In the genomic region with DNA sequence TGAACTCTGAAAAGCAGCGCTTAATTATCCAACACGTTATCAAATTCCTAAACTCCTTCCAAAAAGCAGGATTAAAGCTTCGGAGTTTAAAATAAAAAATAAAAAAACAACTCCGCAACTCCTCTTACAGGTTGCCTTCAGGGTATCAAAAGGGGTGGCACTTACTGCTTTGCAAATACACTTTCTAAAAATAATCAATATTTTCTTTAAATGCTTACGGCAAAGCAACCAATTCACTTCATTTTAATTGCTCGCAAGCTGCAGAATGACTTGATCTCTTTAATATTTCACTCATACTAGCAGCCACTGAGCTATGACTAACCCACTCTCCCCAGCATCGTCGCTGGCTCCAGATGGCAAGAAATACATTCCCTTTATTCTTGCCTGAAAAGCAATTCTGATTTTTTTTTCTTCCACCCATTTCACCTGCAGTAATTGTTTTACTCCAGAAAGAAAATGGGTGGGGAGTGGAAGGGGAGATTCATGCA, we compare ENCODE assay signal across 9 cellular contexts. TPM values are rescaled to one million over a fixed set of nuclear protein-coding genes. Genes with fewer than 3 reads are reported as not detected.
A peak's percentile ranks its signal among the peaks of the same experiment; 100 is the strongest.
DNase-seq lines count a peak whose midpoint lies in the region; FAIRE-seq and TF ChIP-seq lines count a peak whose summit lies in the region.
"Had no signal": no experiment of that assay in that cellular context is flagged by ENCODE, and none has a peak within 500 bp of the region (broad histone marks: within the 10 kb centered on the region; RNA-seq: fewer than 3 reads in every experiment).

No MANE protein-coding gene starts in this region.

- no peaks in the 10 kb centered on the region for H3K36me3 ChIP-seq in HEK293 (ENCODE audit: control insufficient read depth in 2 of 2, insufficient read depth in 1 of 2, low read length in 2 of 2)
- no peaks in the 10 kb centered on the region for H3K36me3 ChIP-seq in thymus (ENCODE audit: control insufficient read depth, insufficient read depth)

- WGBS in thymus: 57% methylated on average over 8 of the region's 8 CpGs

- H3K4me3 ChIP-seq in HEK293 (ENCODE audit: low read depth, low read length) (peak overlapping the region; percentile 65), thymus (ENCODE audit: low read length) (peak overlapping the region; percentile 53)

- no peak for TF ChIP-seq CTCF in HEK293 (tag by site-specific recombination; IDR thresholded peaks at IDR 0.05)

- H3K27ac ChIP-seq in HEK293 (ENCODE audit: extremely low read depth, low read depth, low read length) (peak overlapping the region; percentile 74; the same call in 1 of the 2 replicates), thymus (ENCODE audit: low read depth) (no peak overlapping the region)

- peak; percentile 71 for FAIRE-seq in islet of Langerhans (lab: Jason Lieb, UNC)
- FAIRE-seq: GM18507 had no signal

- H3K9me3 ChIP-seq in HEK293 (ENCODE audit: control insufficient read depth, insufficient read depth, low read depth, low read length): no peaks in the 10 kb centered on the region
- H3K9me3 ChIP-seq in thymus (ENCODE audit: control insufficient read depth): no peaks in the 10 kb centered on the region

- H3K4me1 ChIP-seq in HEK293 (ENCODE audit: control insufficient read depth, insufficient read depth, low read length): peaks cover 7% of the 10 kb centered on the region
- H3K4me1 ChIP-seq in thymus (ENCODE audit: control insufficient read depth, insufficient read depth, low read length): peaks cover 11% of the 10 kb centered on the region

- CTCF ChIA-PET in HEK293 (lab: Yijun Ruan, JAX): interaction anchor here (0.6 to 1.0 kb wide), 3 partner anchors 19 to 1475 kb away, joined by 3 to 4 read pairs (median 3); no protein-coding TSS in a partner anchor

- H3K27me3 ChIP-seq in thymus (ENCODE audit: control insufficient read depth, insufficient read depth): peaks cover 11% of the 10 kb centered on the region

- POLR2A ChIA-PET in HEK293 (lab: Yijun Ruan, JAX): interaction anchor here (0.7 to 1.2 kb wide), 5 partner anchors 9 to 56 kb away, joined by 3 to 4 read pairs (median 3); no protein-coding TSS in a partner anchor

- DNase-seq in 8988T (peak; percentile 20), astrocyte of the hippocampus (ENCODE audit: low read depth, low spot score) (peak; percentile 64), SIG-M5 treated with dmso at 0.1 percent for 504 hours (lab: John Stamatoyannopoulos, UW; ENCODE audit: unreplicated experiment) (no peak)
- no peak for DNase-seq in activated naive CD4-positive, alpha-beta T cell treated with anti-CD3 and anti-CD28 coated beads, Interleukin-2, amount 50 U/mL, for 16 hours
- DNase-seq in stimulated activated CD4-positive, alpha-beta T cell treated with anti-CD3 and anti-CD28 coated beads, Interleukin-4, amount 100 ng/mL, for 1 hour: no peak

TF ChIP-seq in HEK293, 187 proteins besides CTCF, POLR2A, EP300 and RAD21 (continues in another document):
- no peak for TF ChIP-seq ZBTB21 (tag by site-specific recombination; IDR thresholded peaks at IDR 0.05)
- TF ChIP-seq ZNF366 (tag by site-specific recombination; conservative IDR thresholded peaks at IDR 0.05): peak; percentile 50
- no peak for TF ChIP-seq KLF1 (tag by site-specific recombination; IDR thresholded peaks at IDR 0.05)
- peak; percentile 92 for TF ChIP-seq BCL6B (tag by site-specific recombination; IDR thresholded peaks at IDR 0.05)
- no peak for TF ChIP-seq TCF7L2 (IDR thresholded peaks at IDR 0.05; ENCODE audit: borderline replicate concordance, low read depth, low read length)
- 0 out of 2 replicates have a peak, but pooled peaks have one; percentile 5 for TF ChIP-seq ZBTB1 (tag by site-specific recombination; IDR thresholded peaks at IDR 0.05)
- no peak for TF ChIP-seq ZNF174 (tag by site-specific recombination; IDR thresholded peaks at IDR 0.05)
- peak; percentile 78 for TF ChIP-seq PRDM1 (tag by site-specific recombination; IDR thresholded peaks at IDR 0.05)
- TF ChIP-seq ZNF777 (tag by site-specific recombination; IDR thresholded peaks at IDR 0.05; ENCODE audit: borderline replicate concordance): no peak
- TF ChIP-seq ZNF585B (tag by site-specific recombination; IDR thresholded peaks at IDR 0.05): no peak
- TF ChIP-seq ZNF324 (tag by site-specific recombination; IDR thresholded peaks at IDR 0.05): no peak
- no peak for TF ChIP-seq ZNF133 (tag by site-specific recombination; IDR thresholded peaks at IDR 0.05)
- no peak for TF ChIP-seq ZNF16 (tag by site-specific recombination; IDR thresholded peaks at IDR 0.05; ENCODE audit: low read depth)
- no peak for TF ChIP-seq AEBP2 (tag by site-specific recombination; IDR thresholded peaks at IDR 0.05; ENCODE audit: borderline replicate concordance)
- no peak for TF ChIP-seq ZNF223 (tag by site-specific recombination; IDR thresholded peaks at IDR 0.05)
- TF ChIP-seq ZNF335 (tag by site-specific recombination; conservative IDR thresholded peaks at IDR 0.05): peak; percentile 91; the same call in 1 of the 2 replicates
- no peak for TF ChIP-seq ZNF530 (tag by site-specific recombination; IDR thresholded peaks at IDR 0.05; ENCODE audit: low read depth)
- TF ChIP-seq ZNF416 (tag by site-specific recombination; IDR thresholded peaks at IDR 0.05): no peak
- TF ChIP-seq, protein P1, sequence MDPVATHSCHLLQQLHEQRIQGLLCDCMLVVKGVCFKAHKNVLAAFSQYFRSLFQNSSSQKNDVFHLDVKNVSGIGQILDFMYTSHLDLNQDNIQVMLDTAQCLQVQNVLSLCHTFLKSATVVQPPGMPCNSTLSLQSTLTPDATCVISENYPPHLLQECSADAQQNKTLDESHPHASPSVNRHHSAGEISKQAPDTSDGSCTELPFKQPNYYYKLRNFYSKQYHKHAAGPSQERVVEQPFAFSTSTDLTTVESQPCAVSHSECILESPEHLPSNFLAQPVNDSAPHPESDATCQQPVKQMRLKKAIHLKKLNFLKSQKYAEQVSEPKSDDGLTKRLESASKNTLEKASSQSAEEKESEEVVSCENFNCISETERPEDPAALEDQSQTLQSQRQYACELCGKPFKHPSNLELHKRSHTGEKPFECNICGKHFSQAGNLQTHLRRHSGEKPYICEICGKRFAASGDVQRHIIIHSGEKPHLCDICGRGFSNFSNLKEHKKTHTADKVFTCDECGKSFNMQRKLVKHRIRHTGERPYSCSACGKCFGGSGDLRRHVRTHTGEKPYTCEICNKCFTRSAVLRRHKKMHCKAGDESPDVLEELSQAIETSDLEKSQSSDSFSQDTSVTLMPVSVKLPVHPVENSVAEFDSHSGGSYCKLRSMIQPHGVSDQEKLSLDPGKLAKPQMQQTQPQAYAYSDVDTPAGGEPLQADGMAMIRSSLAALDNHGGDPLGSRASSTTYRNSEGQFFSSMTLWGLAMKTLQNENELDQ (tag by site-specific recombination; IDR thresholded peaks at IDR 0.05; ENCODE audit: low read depth): no peak
- no peak for TF ChIP-seq ZNF747 (tag by site-specific recombination; IDR thresholded peaks at IDR 0.05)
- TF ChIP-seq ZNF280C (tag by site-specific recombination; IDR thresholded peaks at IDR 0.05): no peak

RNA-seq across cellular contexts. Expression of gene FHIP2A, which starts 54.4 kb away (rescaled TPM):
- polyA plus RNA-seq in thymus: 14.6 TPM

Comparison
In these comparisons a context has a peak if more than half of its experiments do, and no peak if none do; other contexts are left out.
1. DNase-seq: peak in 8988T (single experiment) and astrocyte of the hippocampus (single experiment); none in SIG-M5 treated with dmso at 0.1 percent for 504 hours (single experiment), activated naive CD4-positive, alpha-beta T cell treated with anti-CD3 and anti-CD28 coated beads, Interleukin-2, amount 50 U/mL, for 16 hours (single experiment) and stimulated activated CD4-positive, alpha-beta T cell treated with anti-CD3 and anti-CD28 coated beads, Interleukin-4, amount 100 ng/mL, for 1 hour (single experiment).